In the genomic region with DNA sequence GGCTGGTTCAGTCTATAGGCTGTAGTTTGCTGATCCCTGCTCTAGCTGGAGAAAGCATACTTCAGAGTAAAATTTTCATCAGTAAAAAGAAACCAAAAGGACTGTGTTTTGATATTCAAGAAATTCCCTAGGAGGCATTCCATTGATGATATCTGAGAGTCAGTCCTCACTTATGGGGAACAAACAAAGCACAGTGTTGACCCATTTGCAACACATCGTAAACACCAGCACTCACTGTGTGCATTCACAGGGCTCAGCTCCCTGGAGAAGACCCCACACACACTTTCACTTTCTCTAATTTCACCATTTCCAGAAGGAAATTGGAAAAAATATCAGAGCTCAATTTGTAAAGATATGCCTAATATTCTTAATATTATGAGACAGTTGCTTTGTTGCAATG, we compare ENCODE assay signal across 22 cellular contexts.
"Had no signal": no experiment of that assay in that cellular context is flagged by ENCODE, and none has a peak within 500 bp of the region (broad histone marks: within the 10 kb centered on the region; RNA-seq: fewer than 3 reads in every experiment).

No MANE protein-coding gene starts in this region.

- FAIRE-seq: RCC 7860 had no signal

- H3K4me3 ChIP-seq: MG63, SJSA1, SK-N-MC had no signal

- DNase-seq: KBM-7, MG63, NCI-H1092, NCI-H1105 treated with DMSO at 0.1 percent for 48 hours, NCI-H1417 treated with DMSO at 0.1 percent for 48 hours, NCI-H146, NCI-H1694 treated with DMSO at 0.1 percent for 48 hours, NCI-H1930, NCI-H2081, NCI-H2171, NCI-H226, NCI-H446, NCI-H510A, NCI-H524 treated with DMSO at 0.1 percent for 48 hours, NCI-H69, NCI-H774, Right ventricle myocardium superior, RPMI8226, SIG-M5 had no signal

- H3K27ac ChIP-seq: SJSA1, SK-N-MC had no signal

- H3K27me3 ChIP-seq: MG63, SJSA1 had no signal

- H3K9me3 ChIP-seq: SJSA1 had no signal

- H3K36me3 ChIP-seq: SJSA1 had no signal
